In the genomic region with DNA sequence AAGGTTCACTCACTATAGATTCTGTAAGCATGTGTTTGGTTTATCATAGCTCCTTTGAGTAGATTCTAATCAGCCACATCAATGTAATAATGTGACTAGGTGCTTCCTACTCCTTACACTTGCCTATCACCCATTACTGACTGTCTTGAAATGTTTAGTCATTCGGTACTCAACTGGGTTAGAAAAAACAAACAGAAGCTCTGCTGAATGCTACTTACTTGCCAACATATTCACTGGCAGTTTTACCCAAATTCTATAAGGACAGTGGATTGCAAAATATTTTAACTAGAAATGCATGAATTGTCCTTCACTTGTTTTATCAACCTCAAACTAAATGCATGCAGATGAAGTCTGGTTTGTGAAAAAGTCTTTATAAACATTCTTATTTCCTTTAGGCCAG, we compare ENCODE assay signal across 27 cellular contexts.
DNase-seq lines count a peak whose midpoint lies in the region; ATAC-seq, FAIRE-seq and TF ChIP-seq lines count a peak whose summit lies in the region.
"Had no signal": no experiment of that assay in that cellular context is flagged by ENCODE, and none has a peak within 500 bp of the region (broad histone marks: within the 10 kb centered on the region; RNA-seq: fewer than 3 reads in every experiment).

No MANE protein-coding gene starts in this region.

- H3F3A ChIP-seq in SK-N-SH (replicated peaks; ENCODE audit: insufficient read depth), result no peaks in the 10 kb centered on the region

- no peak for ATAC-seq in HepG2
- ATAC-seq in aorta (ENCODE audit: low FRiP score), result no peak
- ATAC-seq: activated T-cell treated with anti-CD3 and anti-CD28 coated beads, Interleukin-2, amount 50 U/mL, for 72 hours; sciatic nerve; SK-N-SH treated with all-trans-retinoic acid at 6 μM for 48 hours had no signal

- no peaks in the 10 kb centered on the region for H3K9me3 ChIP-seq in breast epithelium
- H3K9me3 ChIP-seq in SK-N-SH, result no peaks in the 10 kb centered on the region
- no peaks in the 10 kb centered on the region for H3K9me3 ChIP-seq in HepG2 (ENCODE audit: low read length)
- H3K9me3 ChIP-seq in aorta (ENCODE audit: control insufficient read depth, low read length), result no peaks in the 10 kb centered on the region
- H3K9me3 ChIP-seq: stomach, tibial nerve had no signal

- H3K27ac ChIP-seq in breast epithelium (no peak overlapping the region), SK-N-SH (ENCODE audit: low read depth in 2 of 2, low read length in 1 of 2) (no peak overlapping the region), HepG2 (ENCODE audit: extremely low read length, insufficient read depth, low read length) (no peak overlapping the region), aorta (ENCODE audit: low read depth in 1 of 2, low read length in 2 of 2) (no peak overlapping the region)
- H3K27ac ChIP-seq: 22Rv1, hepatocyte, stomach, tibial nerve had no signal

- H3K9ac ChIP-seq in SK-N-SH, result no peak overlapping the region
- no peak overlapping the region for H3K9ac ChIP-seq in HepG2 (ENCODE audit: insufficient read depth, low read depth, low read length)

- no peak overlapping the region for H3K27ac Mint-ChIP-seq in MCF 10A (ENCODE audit: low read depth, unreplicated experiment)
- H3K27ac Mint-ChIP-seq: activated CD4-positive, alpha-beta T cell treated with anti-CD3 and anti-CD28 coated beads, Interleukin-2, amount 10 ng/mL, durations not matched to agents 24 days and 14 days; activated naive CD4-positive, alpha-beta T cell treated with anti-CD3 and anti-CD28 coated beads for 36 hours; activated T-cell treated with anti-CD3 and anti-CD28 coated beads, Interleukin-2, amount 50 U/mL, for 72 hours had no signal

- DNase-seq in MCF 10A (ENCODE audit: unreplicated experiment), result peak; percentile 29
- no peak for DNase-seq in breast epithelium (ENCODE audit: low spot score in 2 of 2)
- peak; percentile 22 for DNase-seq in dedifferentiated amniotic fluid mesenchymal stem cell (ENCODE audit: extremely low spot score)
- DNase-seq in iris pigment epithelial cell (ENCODE audit: low read depth), result peak; percentile 56
- no peak for DNase-seq in SK-N-SH
- no peak for DNase-seq in HepG2 (ENCODE audit: low spot score)
- no peak for DNase-seq in aorta
- no peak for DNase-seq in HT-29 (ENCODE audit: low spot score)
- DNase-seq: activated CD4-positive, alpha-beta T cell treated with anti-CD3 and anti-CD28 coated beads, Interleukin-2, amount 10 ng/mL, durations not matched to agents 24 days and 14 days; activated naive CD4-positive, alpha-beta T cell treated with anti-CD3 and anti-CD28 coated beads for 36 hours; activated T-cell treated with anti-CD3 and anti-CD28 coated beads, Interleukin-2, amount 50 U/mL, for 72 hours; AML-193; amniotic stem cell; CD4-positive, alpha-beta memory T cell; DMS153; GDM1; NCI-H446 treated with DMSO at 0.1 percent for 48 hours; posterior cingulate gyrus; stimulated activated CD4-positive, alpha-beta T cell treated with anti-CD3 and anti-CD28 coated beads, Interleukin-15, amount 100 ng/mL, for 24 hours; stomach had no signal

- H3K79me2 ChIP-seq in SK-N-SH (ENCODE audit: insufficient read depth) (no peaks in the 10 kb centered on the region), HepG2 (ENCODE audit: insufficient read depth, low read length) (no peaks in the 10 kb centered on the region)
- H3K79me2 ChIP-seq: hepatocyte had no signal

- intact Hi-C loops in MCF 10A (cut with micrococcal nuclease), result no loop called here
- intact Hi-C loops in breast epithelium (cut with DNase I; ENCODE audit: low total_unique reads), result no loop called here
- intact Hi-C loops in HepG2 (cut with micrococcal nuclease; ENCODE audit: unreplicated experiment), result no loop called here
- intact Hi-C loops in aorta (cut with DNase I), result no loop called here

- no peaks in the 10 kb centered on the region for H3K27me3 ChIP-seq in breast epithelium
- no peaks in the 10 kb centered on the region for H3K27me3 ChIP-seq in SK-N-SH (ENCODE audit: insufficient read depth)
- H3K27me3 ChIP-seq in HepG2 (ENCODE audit: control insufficient read depth in 1 of 2, insufficient read depth in 2 of 2, low read length in 2 of 2), result no peaks in the 10 kb centered on the region
- no peaks in the 10 kb centered on the region for H3K27me3 ChIP-seq in aorta (ENCODE audit: control insufficient read depth in 1 of 2, insufficient read depth in 2 of 2, low read length in 1 of 2)
- H3K27me3 ChIP-seq: hepatocyte, stomach, tibial nerve had no signal

- TF ChIP-seq RAD21 in SK-N-SH (IDR thresholded peaks at IDR 0.05; ENCODE audit: low read length) (no peak), HepG2 (CRISPR knock-in tag; IDR thresholded peaks at IDR 0.05) (no peak)

- H3K36me3 ChIP-seq in breast epithelium, result no peaks in the 10 kb centered on the region
- no peaks in the 10 kb centered on the region for H3K36me3 ChIP-seq in SK-N-SH (replicated peaks in 1 of 2; ENCODE audit: control insufficient read depth in 1 of 2, insufficient read depth in 2 of 2, low read length in 1 of 2)
- no peaks in the 10 kb centered on the region for H3K36me3 ChIP-seq in HepG2 (replicated peaks in 1 of 2; ENCODE audit: control insufficient read depth in 1 of 2, insufficient read depth in 2 of 2, low read length in 2 of 2)
- no peaks in the 10 kb centered on the region for H3K36me3 ChIP-seq in aorta (ENCODE audit: control insufficient read depth in 1 of 2, insufficient read depth in 2 of 2, low read length in 1 of 2)
- H3K36me3 ChIP-seq: stomach, tibial nerve had no signal

- TF ChIP-seq CTCF in MCF 10A (IDR thresholded peaks at IDR 0.05; ENCODE audit: unreplicated experiment), result no peak
- no peak for TF ChIP-seq CTCF in breast epithelium (IDR thresholded peaks at IDR 0.05)
- TF ChIP-seq CTCF in SK-N-SH (IDR thresholded peaks at IDR 0.05), result no peak
- TF ChIP-seq CTCF in HepG2 (CRISPR knock-in tag; IDR thresholded peaks at IDR 0.05), result no peak

- H2AFZ ChIP-seq in SK-N-SH (ENCODE audit: low read depth) (no peak overlapping the region), HepG2 (ENCODE audit: low read length) (no peak overlapping the region)
- H2AFZ ChIP-seq: hepatocyte had no signal

- H3K4me1 ChIP-seq in breast epithelium (no peaks in the 10 kb centered on the region), SK-N-SH (ENCODE audit: control insufficient read depth in 1 of 2, insufficient read depth in 2 of 2, low read depth in 1 of 2, low read length in 1 of 2) (no peaks in the 10 kb centered on the region), HepG2 (ENCODE audit: insufficient read depth, low read length) (no peaks in the 10 kb centered on the region), aorta (ENCODE audit: control insufficient read depth in 1 of 2, insufficient read depth in 2 of 2, low read length in 2 of 2) (no peaks in the 10 kb centered on the region)
- H3K4me1 ChIP-seq: stomach, tibial nerve had no signal

- POLR2A ChIA-PET in MCF 10A (lab: Yijun Ruan, JAX) (interaction anchor here (0.7 kb wide), 1 partner anchor 37 kb away, joined by 4 read pairs; no protein-coding TSS in a partner anchor), SK-N-SH (lab: Yijun Ruan, JAX) (no interaction called here), HepG2 (lab: Yijun Ruan, JAX) (no interaction called here)

- no TSS peak for BruUV-seq in MCF 10A (replicated peaks; lab: Mats Ljungman, UMichigan)
- no TSS peak for BruUV-seq in HepG2 (replicated peaks; lab: Mats Ljungman, UMichigan)

- no peaks in the 10 kb centered on the region for H3K9me3 Mint-ChIP-seq in MCF 10A (ENCODE audit: unreplicated experiment)
- H3K9me3 Mint-ChIP-seq: activated CD4-positive, alpha-beta T cell treated with anti-CD3 and anti-CD28 coated beads, Interleukin-2, amount 10 ng/mL, durations not matched to agents 24 days and 14 days; activated naive CD4-positive, alpha-beta T cell treated with anti-CD3 and anti-CD28 coated beads for 36 hours; activated T-cell treated with anti-CD3 and anti-CD28 coated beads, Interleukin-2, amount 50 U/mL, for 72 hours; CD4-positive, alpha-beta memory T cell had no signal

- TF ChIP-seq POLR2A in breast epithelium (IDR thresholded peaks at IDR 0.05) (no peak), HepG2 (IDR thresholded peaks at IDR 0.05; ENCODE audit: insufficient read depth in 1 of 2, low read depth in 2 of 2, low read length in 2 of 2) (no peak)

- H3K27me3 Mint-ChIP-seq in MCF 10A (ENCODE audit: insufficient read depth, unreplicated experiment), result no peaks in the 10 kb centered on the region
- H3K27me3 Mint-ChIP-seq: activated CD4-positive, alpha-beta T cell treated with anti-CD3 and anti-CD28 coated beads, Interleukin-2, amount 10 ng/mL, durations not matched to agents 24 days and 14 days; central memory CD8-positive, alpha-beta T cell had no signal

- CTCF ChIA-PET in MCF 10A (lab: Yijun Ruan, JAX) (interaction anchor here (0.5 kb wide), 1 partner anchor 78 kb away, joined by 3 read pairs; no protein-coding TSS in a partner anchor), SK-N-SH (lab: Yijun Ruan, JAX) (no interaction called here), HepG2 (lab: Yijun Ruan, JAX; ENCODE audit: low intra/inter-chr PET ratio, low total read pairs) (no interaction called here)

- no peaks in the 10 kb centered on the region for H3K9me2 ChIP-seq in SK-N-SH

- no peak for FAIRE-seq in HepG2 (lab: Jason Lieb, UNC)
- FAIRE-seq: islet of Langerhans had no signal

- H3K4me1 Mint-ChIP-seq in MCF 10A (ENCODE audit: insufficient read depth, unreplicated experiment), result no peaks in the 10 kb centered on the region
- H3K4me1 Mint-ChIP-seq: activated CD4-positive, alpha-beta T cell treated with anti-CD3 and anti-CD28 coated beads, Interleukin-2, amount 10 ng/mL, durations not matched to agents 24 days and 14 days; CD4-positive, alpha-beta memory T cell; central memory CD8-positive, alpha-beta T cell had no signal

- H3K4me3 Mint-ChIP-seq in MCF 10A (ENCODE audit: unreplicated experiment), result no peak overlapping the region
- H3K4me3 Mint-ChIP-seq: activated CD4-positive, alpha-beta T cell treated with anti-CD3 and anti-CD28 coated beads, Interleukin-2, amount 10 ng/mL, durations not matched to agents 24 days and 14 days; activated naive CD4-positive, alpha-beta T cell treated with anti-CD3 and anti-CD28 coated beads for 36 hours; activated T-cell treated with anti-CD3 and anti-CD28 coated beads, Interleukin-2, amount 50 U/mL, for 72 hours; CD4-positive, alpha-beta memory T cell; central memory CD8-positive, alpha-beta T cell had no signal

- H3K4me3 ChIP-seq in breast epithelium (no peak overlapping the region), SK-N-SH (ENCODE audit: low read depth in 2 of 2, low read length in 1 of 2) (no peak overlapping the region), HepG2 (replicated peaks in 1 of 3; ENCODE audit: insufficient read depth in 1 of 3, low read depth in 2 of 3, low read length in 3 of 3) (no peak overlapping the region), aorta (ENCODE audit: low read length in 2 of 2) (no peak overlapping the region)
- H3K4me3 ChIP-seq: hepatocyte, stomach, tibial nerve had no signal

- in situ Hi-C loops in HepG2 (cut with HindIII; ENCODE audit: extremely low pct_ligation_motif_present, low pct_unique_long_range_greater_than_20kb), result no loop called here

- H3K4me2 ChIP-seq in SK-N-SH (no peak overlapping the region), HepG2 (ENCODE audit: low read depth, low read length) (no peak overlapping the region)
- H3K4me2 ChIP-seq: hepatocyte had no signal

- TF ChIP-seq EP300 in SK-N-SH (IDR thresholded peaks at IDR 0.05; ENCODE audit: borderline replicate concordance in 1 of 2, low read depth in 1 of 2, low read length in 1 of 2), result no peak
- no peak for TF ChIP-seq EP300 in HepG2 (IDR thresholded peaks at IDR 0.05; ENCODE audit: low read depth in 2 of 2, low read length in 2 of 2)
- no peak for TF ChIP-seq EP300 in HepG2 (CRISPR knock-in tag; IDR thresholded peaks at IDR 0.05; ENCODE audit: borderline replicate concordance)

- 82% methylated on average over 1 of the region's 1 CpG for WGBS in SK-N-SH (ENCODE audit: low lambda C conversion rate)
- 0% methylated on average over 1 of the region's 1 CpG for WGBS in HepG2 (ENCODE audit: low lambda C conversion rate)
- 42 to 43% methylated on average over 1 of the region's 1 CpG for WGBS in aorta, 2 donors

- H4K20me1 ChIP-seq in SK-N-SH (ENCODE audit: insufficient read depth) (no peaks in the 10 kb centered on the region), HepG2 (ENCODE audit: insufficient read depth, low read length) (no peaks in the 10 kb centered on the region)

- H3K36me3 Mint-ChIP-seq in MCF 10A (ENCODE audit: insufficient read depth, unreplicated experiment), result no peaks in the 10 kb centered on the region
- H3K36me3 Mint-ChIP-seq: CD4-positive, alpha-beta memory T cell had no signal

Comparison
In these comparisons a context has a peak if more than half of its experiments do, and no peak if none do; other contexts are left out.
1. DNase-seq: peak in MCF 10A (single experiment), dedifferentiated amniotic fluid mesenchymal stem cell (single experiment) and iris pigment epithelial cell (single experiment); none in breast epithelium (0 of 2), SK-N-SH (single experiment), HepG2 (single experiment), aorta (0 of 2) and HT-29 (single experiment).